20 cellular contexts compared by ENCODE assay signal in genomic region chr22:27561301-27561820, GRCh38.
DNase-seq lines count a peak whose midpoint lies in the region; ATAC-seq and TF ChIP-seq lines count a peak whose summit lies in the region.
"Had no signal": no experiment of that assay in that cellular context is flagged by ENCODE, and none has a peak within 500 bp of the region (broad histone marks: within the 10 kb centered on the region; RNA-seq: fewer than 3 reads in every experiment).

No MANE protein-coding gene starts in this region.

- H3K4me2 ChIP-seq in GM23248 (ENCODE audit: unreplicated experiment), result no peak overlapping the region
- no peak overlapping the region for H3K4me2 ChIP-seq in hepatocyte

- H2AFZ ChIP-seq in GM23248 (no peak overlapping the region), hepatocyte (no peak overlapping the region)

- H3K27me3 ChIP-seq in GM23248 (replicated peaks; ENCODE audit: insufficient read depth) (peaks cover 8% of the 10 kb centered on the region; the same call in 1 of the 2 replicates), hepatocyte (no peaks in the 10 kb centered on the region)

- no peaks in the 10 kb centered on the region for H4K20me1 ChIP-seq in GM23248 (ENCODE audit: insufficient read depth)
- no peaks in the 10 kb centered on the region for H4K20me1 ChIP-seq in hepatocyte (ENCODE audit: insufficient read depth, poor library complexity, severe bottlenecking)

- H3K27ac ChIP-seq in GM23248, result no peak overlapping the region
- no peak overlapping the region for H3K27ac ChIP-seq in hepatocyte

- H3K36me3 ChIP-seq in GM23248 (ENCODE audit: low read depth), result no peaks in the 10 kb centered on the region
- H3K36me3 ChIP-seq in hepatocyte (replicated peaks; ENCODE audit: insufficient read depth, low read depth), result no peaks in the 10 kb centered on the region

- ATAC-seq in HG02678 (IDR thresholded peaks at IDR 0.05; ENCODE audit: unreplicated experiment), result no peak
- ATAC-seq: HCT116, K562, PC-3 had no signal

- POLR2A ChIA-PET in HEK293T (lab: Yijun Ruan, JAX), result no interaction called here

- H3K4me1 ChIP-seq in GM23248 (ENCODE audit: insufficient read depth), result no peaks in the 10 kb centered on the region
- H3K4me1 ChIP-seq in hepatocyte (ENCODE audit: insufficient read depth), result no peaks in the 10 kb centered on the region

- H3F3A ChIP-seq in GM23248 (ENCODE audit: insufficient read depth), result no peaks in the 10 kb centered on the region

- TF ChIP-seq CTCF in cardiac fibroblast (IDR thresholded peaks at IDR 0.05; ENCODE audit: low read depth, low read length) (no peak), hepatocyte (IDR thresholded peaks at IDR 0.05; ENCODE audit: poor library complexity) (no peak)

- H3K4me3 ChIP-seq in GM23248, result no peak overlapping the region
- no peak overlapping the region for H3K4me3 ChIP-seq in cardiac fibroblast (replicated peaks in 1 of 2; ENCODE audit: low read depth in 2 of 2, low read length in 2 of 2)
- no peak overlapping the region for H3K4me3 ChIP-seq in hepatocyte
- H3K4me3 ChIP-seq: K562 had no signal

- H3K9me3 ChIP-seq in GM23248 (ENCODE audit: low read depth), result no peaks in the 10 kb centered on the region
- H3K9me3 ChIP-seq in hepatocyte (ENCODE audit: low read depth), result no peaks in the 10 kb centered on the region

- no peaks in the 10 kb centered on the region for H3K79me2 ChIP-seq in GM23248 (ENCODE audit: insufficient read depth)
- H3K79me2 ChIP-seq in hepatocyte, result no peaks in the 10 kb centered on the region

- CTCF ChIA-PET in HEK293T (lab: Yijun Ruan, JAX), result interaction anchor here (0.5 to 0.7 kb wide), 2 partner anchors 34 to 1240 kb away, joined by 3 to 8 read pairs; no protein-coding TSS in a partner anchor

- WGBS in GM23248 (ENCODE audit: low coverage in 1 of 2, low lambda C conversion rate in 2 of 2, missing lambda C conversion rate in 2 of 2), 2 experiments, result 55 to 63% methylated on average over 9 of the region's 9 CpGs
- WGBS in hepatocyte (ENCODE audit: low lambda C conversion rate, missing lambda C conversion rate), result 82% methylated on average over 9 of the region's 9 CpGs

- in situ Hi-C loops in GM23248 (cut with MboI), result no loop called here

- DNase-seq in GM23248 (peak; percentile 38), cardiac fibroblast (ENCODE audit: low read depth in 2 of 2) (peak; percentile 30 to 53), left kidney (ENCODE audit: low read depth, low spot score) (peak; percentile 65), HEK293T (ENCODE audit: extremely low spot score) (no peak), hepatocyte (ENCODE audit: low spot score) (no peak)
- no peak for DNase-seq in stimulated activated CD8-positive, alpha-beta memory T cell treated with anti-CD3 and anti-CD28 coated beads, Interleukin-4, amount 100 ng/mL, for 48 hours
- DNase-seq: ACHN; CD4-positive, CD25-positive, alpha-beta regulatory T cell; COR-L47; DMS 273 treated with DMSO at 0.1 percent for 48 hours; GDM1; NCI-H1092 treated with DMSO at 0.1 percent for 48 hours; NCI-H1694; NCI-H2081 treated with DMSO at 0.1 percent for 48 hours; NCI-H2227 treated with DMSO at 0.1 percent for 48 hours; NCI-H526; PC-3 had no signal

- no peak overlapping the region for H3K9ac ChIP-seq in GM23248

- H3K9me2 ChIP-seq in GM23248 (ENCODE audit: insufficient read depth) (no peaks in the 10 kb centered on the region), hepatocyte (replicated peaks; ENCODE audit: insufficient read depth) (no peaks in the 10 kb centered on the region)

TF ChIP-seq in HEK293T, 16 proteins besides CTCF, POLR2A, EP300 and RAD21:
- no peak for TF ChIP-seq TARDBP (IDR thresholded peaks at IDR 0.05)
- no peak for TF ChIP-seq ELF4 (IDR thresholded peaks at IDR 0.05)
- no peak for TF ChIP-seq CTBP1 (IDR thresholded peaks at IDR 0.05; ENCODE audit: borderline replicate concordance)
- no peak for TF ChIP-seq LEF1 (IDR thresholded peaks at IDR 0.05; ENCODE audit: borderline replicate concordance)
- no peak for TF ChIP-seq HDGF (IDR thresholded peaks at IDR 0.05; ENCODE audit: borderline replicate concordance)
- no peak for TF ChIP-seq NFRKB (IDR thresholded peaks at IDR 0.05)
- no peak for TF ChIP-seq L3MBTL2 (conservative IDR thresholded peaks at IDR 0.05)
- TF ChIP-seq SP1 (IDR thresholded peaks at IDR 0.05), result no peak
- TF ChIP-seq SUZ12 (IDR thresholded peaks at IDR 0.05), result no peak

Comparison
In these comparisons a context has a peak if more than half of its experiments do, and no peak if none do; other contexts are left out.
1. DNase-seq: peak in GM23248 (single experiment), cardiac fibroblast (2 of 2) and left kidney (single experiment); none in stimulated activated CD8-positive, alpha-beta memory T cell treated with anti-CD3 and anti-CD28 coated beads, Interleukin-4, amount 100 ng/mL, for 48 hours (single experiment), HEK293T (single experiment) and hepatocyte (single experiment).